ENCODE assay signal across 20 cellular contexts in the genomic region with DNA sequence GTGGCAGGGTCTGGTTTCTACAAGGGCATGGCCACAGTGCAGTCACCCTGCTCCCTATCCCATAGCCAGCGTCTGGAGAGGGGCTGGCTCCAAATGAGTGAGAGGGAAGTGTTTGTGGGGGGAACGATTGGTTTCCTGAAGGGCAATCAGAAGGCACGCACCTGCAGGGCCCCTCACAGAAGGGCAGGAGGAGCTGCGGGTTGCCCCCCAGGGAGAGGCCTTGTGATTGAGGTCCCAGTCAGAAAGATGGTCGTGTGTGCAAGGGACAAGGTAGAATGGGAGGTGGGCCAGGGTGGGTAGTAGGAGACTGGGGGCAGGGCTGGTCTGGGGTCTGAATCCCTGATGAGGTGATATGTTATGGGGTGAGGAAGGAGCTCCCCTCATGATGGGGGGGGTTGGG. TPM values are rescaled to one million over a fixed set of nuclear protein-coding genes. Genes with fewer than 3 reads are reported as not detected.
DNase-seq lines count a peak whose midpoint lies in the region; ATAC-seq, FAIRE-seq and TF ChIP-seq lines count a peak whose summit lies in the region.
"Had no signal": no experiment of that assay in that cellular context is flagged by ENCODE, and none has a peak within 500 bp of the region (broad histone marks: within the 10 kb centered on the region; RNA-seq: fewer than 3 reads in every experiment).

No MANE protein-coding gene starts in this region.

- no peak overlapping the region for H3K4me3 ChIP-seq in BLaER1
- H3K4me3 ChIP-seq in CD8-positive, alpha-beta memory T cell (ENCODE audit: low read length), result no peak overlapping the region
- no peak overlapping the region for H3K4me3 ChIP-seq in K562
- H3K4me3 ChIP-seq: ovary, right lobe of liver had no signal

- H3K36me3 ChIP-seq in BLaER1 (peaks cover 56% of the 10 kb centered on the region), K562 (ENCODE audit: control insufficient read depth, insufficient read depth, low read length) (peaks cover 3% of the 10 kb centered on the region; the same call in 1 of the 3 replicates)
- H3K36me3 ChIP-seq in CD8-positive, alpha-beta memory T cell (ENCODE audit: insufficient read depth, low read length), result no peaks in the 10 kb centered on the region
- H3K36me3 ChIP-seq: ovary had no signal

- ATAC-seq in K562 (no peak), omental fat pad (ENCODE audit: low FRiP score) (no peak), HG02571 (IDR thresholded peaks at IDR 0.05; ENCODE audit: unreplicated experiment) (no peak)
- no peak for ATAC-seq in naive thymus-derived CD8-positive, alpha-beta T cell
- ATAC-seq: activated CD4-positive, CD25-positive, alpha-beta regulatory T cell treated with anti-CD3 and anti-CD28 coated beads, Interleukin-2, amount 50 U/mL, for 24 hours; right lobe of liver had no signal

- DNase-seq in CD8-positive, alpha-beta memory T cell, result no peak
- no peak for DNase-seq in K562 (ENCODE audit: extremely low read depth in 1 of 4, low spot score in 3 of 4)
- DNase-seq in naive thymus-derived CD8-positive, alpha-beta T cell, result no peak
- DNase-seq in omental fat pad (ENCODE audit: low spot score), result no peak
- DNase-seq in activated CD8-positive, alpha-beta memory T cell treated with anti-CD3 and anti-CD28 coated beads, Interleukin-2, amount 50 U/mL, for 48 hours, result no peak
- DNase-seq in glutamatergic neuron, result no peak
- DNase-seq: activated gamma-delta T cell, COR-L47, DMS79 treated with DMSO at 0.1 percent for 48 hours, foreskin fibroblast, NCI-H526, ovary, right lobe of liver, SK-N-SH, T-helper 9 cell had no signal

- H2AFZ ChIP-seq in K562 (ENCODE audit: low read depth, low read length), result no peak overlapping the region

- no peaks in the 10 kb centered on the region for H3K9me1 ChIP-seq in K562 (ENCODE audit: control insufficient read depth, insufficient read depth, low read length)

- H3K4me2 ChIP-seq in BLaER1 (peak overlapping the region; percentile 57), K562 (ENCODE audit: insufficient read depth, low read length) (no peak overlapping the region)
- H3K4me2 ChIP-seq: SK-N-SH had no signal

- H4K20me1 ChIP-seq in BLaER1 (peaks cover 100% of the 10 kb centered on the region), K562 (replicated peaks; ENCODE audit: control insufficient read depth, insufficient read depth, low read length) (no peaks in the 10 kb centered on the region)

- H3K27ac ChIP-seq in BLaER1 (peak overlapping the region; percentile 10; the same call in 1 of the 2 replicates), K562 (ENCODE audit: extremely low read depth, low read depth, low read length) (peak overlapping the region; percentile 39; the same call in 2 of the 3 replicates)
- H3K27ac ChIP-seq in CD8-positive, alpha-beta memory T cell (ENCODE audit: low read depth, low read length), result no peak overlapping the region
- H3K27ac ChIP-seq: ovary, right lobe of liver, RWPE1 had no signal

- TF ChIP-seq POLR2A in K562 (conservative IDR thresholded peaks at IDR 0.05), result no peak

- H3K27ac Mint-ChIP-seq in CD8-positive, alpha-beta memory T cell, result peak overlapping the region in 5 of 8 donors; percentile 11 to 78 (median 23)
- peak overlapping the region in 9 of 10 donors; percentile 24 to 95 (median 53) for H3K27ac Mint-ChIP-seq in naive thymus-derived CD8-positive, alpha-beta T cell
- H3K27ac Mint-ChIP-seq in glutamatergic neuron (ENCODE audit: unreplicated experiment), result no peak overlapping the region

- no peak overlapping the region for H3K4me3 Mint-ChIP-seq in CD8-positive, alpha-beta memory T cell
- no peak overlapping the region for H3K4me3 Mint-ChIP-seq in naive thymus-derived CD8-positive, alpha-beta T cell
- no peak overlapping the region for H3K4me3 Mint-ChIP-seq in glutamatergic neuron (ENCODE audit: unreplicated experiment)

- H3K9me3 ChIP-seq in BLaER1 (no peaks in the 10 kb centered on the region), K562 (replicated peaks; ENCODE audit: control insufficient read depth, insufficient read depth, low read depth, low read length) (no peaks in the 10 kb centered on the region)
- no peaks in the 10 kb centered on the region for H3K9me3 ChIP-seq in CD8-positive, alpha-beta memory T cell (ENCODE audit: low read length)
- H3K9me3 ChIP-seq: ovary, right lobe of liver, SK-N-SH had no signal

- intact Hi-C loops in K562 (cut with micrococcal nuclease), result no loop called here

- CTCF ChIA-PET in CD8-positive, alpha-beta memory T cell (lab: Charles Lee), result interaction anchor here (1.2 to 1.7 kb wide), 3 partner anchors 17 to 119 kb away, joined by 3 to 5 read pairs (median 3); no protein-coding TSS in a partner anchor
- CTCF ChIA-PET in K562 (lab: Yijun Ruan, JAX; ENCODE audit: low intra/inter-chr PET ratio), result no interaction called here

- TF ChIP-seq RAD21 in K562 (CRISPR knock-in tag; conservative IDR thresholded peaks at IDR 0.05 in 1 of 2, IDR thresholded peaks at IDR 0.05 in 1 of 2), result no peak

- in situ Hi-C loops in K562 (cut with MboI), result no loop called here

- H3K4me1 ChIP-seq in BLaER1 (peaks cover 37% of the 10 kb centered on the region), K562 (replicated peaks in 1 of 2; ENCODE audit: control insufficient read depth in 2 of 2, insufficient read depth in 2 of 2, low read length in 2 of 2) (peaks cover 14 to 17% of the 10 kb centered on the region in 2 experiments; a peak in 4 of 5 replicates)
- H3K4me1 ChIP-seq in CD8-positive, alpha-beta memory T cell (ENCODE audit: insufficient read depth, low read length), result peaks cover 9% of the 10 kb centered on the region

- FAIRE-seq in K562 (lab: Jason Lieb, UNC), result no peak
- FAIRE-seq: H54 had no signal

- TF ChIP-seq CTCF in K562 (IDR thresholded peaks at IDR 0.05 in 2 of 3, conservative IDR thresholded peaks at IDR 0.05 in 1 of 3; ENCODE audit: insufficient read depth in 2 of 3, low read depth in 1 of 3, low read length in 3 of 3), result no peak
- no peak for TF ChIP-seq CTCF in omental fat pad (IDR thresholded peaks at IDR 0.05)
- TF ChIP-seq CTCF in glutamatergic neuron (IDR thresholded peaks at IDR 0.05; ENCODE audit: partially characterized antibody, unreplicated experiment), result no peak

- no peaks in the 10 kb centered on the region for H3K9me3 Mint-ChIP-seq in CD8-positive, alpha-beta memory T cell
- H3K9me3 Mint-ChIP-seq in naive thymus-derived CD8-positive, alpha-beta T cell, result no peaks in the 10 kb centered on the region
- H3K9me3 Mint-ChIP-seq in glutamatergic neuron (ENCODE audit: unreplicated experiment), result peaks cover 2% of the 10 kb centered on the region

- BruUV-seq in K562 (replicated peaks; lab: Mats Ljungman, UMichigan), result no TSS peak

- WGBS in K562 (ENCODE audit: insufficient coverage, low coverage, missing lambda C conversion rate), result 81% methylated on average over 5 of the region's 5 CpGs

- H3K36me3 Mint-ChIP-seq in CD8-positive, alpha-beta memory T cell, result peaks cover 0 to 4% (median 4%) of the 10 kb centered on the region in 3 donors
- peaks cover 0 to 13% (median 3%) of the 10 kb centered on the region in 3 donors for H3K36me3 Mint-ChIP-seq in naive thymus-derived CD8-positive, alpha-beta T cell
- H3K36me3 Mint-ChIP-seq in glutamatergic neuron (ENCODE audit: unreplicated experiment), result no peaks in the 10 kb centered on the region

- peaks cover 26% of the 10 kb centered on the region for H3K79me2 ChIP-seq in K562 (ENCODE audit: control insufficient read depth, insufficient read depth, low read length)

- H3K27me3 ChIP-seq in BLaER1 (no peaks in the 10 kb centered on the region), K562 (ENCODE audit: control insufficient read depth in 2 of 2, insufficient read depth in 2 of 2, low read length in 2 of 2) (no peaks in the 10 kb centered on the region)
- no peaks in the 10 kb centered on the region for H3K27me3 ChIP-seq in CD8-positive, alpha-beta memory T cell (ENCODE audit: insufficient read depth, low read length, poor library complexity, severe bottlenecking)
- H3K27me3 ChIP-seq: ovary, right lobe of liver had no signal

- peaks cover 23 to 52% (median 43%) of the 10 kb centered on the region in 3 donors for H3K4me1 Mint-ChIP-seq in CD8-positive, alpha-beta memory T cell
- H3K4me1 Mint-ChIP-seq in naive thymus-derived CD8-positive, alpha-beta T cell, result peaks cover 22 to 43% (median 33%) of the 10 kb centered on the region in 4 donors
- peaks cover 2% of the 10 kb centered on the region for H3K4me1 Mint-ChIP-seq in glutamatergic neuron (ENCODE audit: low read depth, unreplicated experiment)

- TF ChIP-seq EP300 in K562 (IDR thresholded peaks at IDR 0.05; ENCODE audit: low read length), result no peak

- H3K9ac ChIP-seq in BLaER1 (no peak overlapping the region), K562 (ENCODE audit: insufficient read depth in 1 of 2, low read depth in 2 of 2, low read length in 2 of 2) (peak overlapping the region in 1 of 2 experiments; percentile 3; a peak in 1 of 4 replicates)
- H3K9ac ChIP-seq: SK-N-SH had no signal

- no peaks in the 10 kb centered on the region for H3K27me3 Mint-ChIP-seq in CD8-positive, alpha-beta memory T cell
- H3K27me3 Mint-ChIP-seq in naive thymus-derived CD8-positive, alpha-beta T cell, result no peaks in the 10 kb centered on the region
- peaks cover 3% of the 10 kb centered on the region for H3K27me3 Mint-ChIP-seq in glutamatergic neuron (ENCODE audit: unreplicated experiment)

- POLR2A ChIA-PET in CD8-positive, alpha-beta memory T cell (lab: Charles Lee), result interaction anchor here (0.8 kb wide), 1 partner anchor 33 kb away, joined by 3 read pairs; no protein-coding TSS in a partner anchor
- POLR2A ChIA-PET in K562 (lab: Yijun Ruan, JAX), result interaction anchor here (0.6 to 1.4 kb wide), 7 partner anchors 9 to 557 kb away, joined by 3 to 5 read pairs (median 3); no protein-coding TSS in a partner anchor
- POLR2A ChIA-PET in naive thymus-derived CD8-positive, alpha-beta T cell (lab: Charles Lee), result no interaction called here

RNA-seq across cellular contexts. Expression of a gene that starts 35.8 kb away (rescaled TPM):
- total RNA-seq in CD8-positive, alpha-beta memory T cell, result 10 to 100 TPM; 27.0 to 27.2 TPM
- polyA plus RNA-seq in CD8-positive, alpha-beta memory T cell, result 5.8 TPM
- total RNA-seq in K562 (2011; cell fraction: chromatin; rRNA removed; ENCODE audit: low replicate concordance), result 68.0 and 142 TPM in 2 replicates
- 68.2 and 70.8 TPM in 2 replicates for total RNA-seq in K562 (2011; cell fraction: nucleolus; rRNA removed)
- total RNA-seq in K562 (2011; cell fraction: nucleoplasm; rRNA removed), result 73.4 and 82.1 TPM in 2 replicates
- total RNA-seq in K562 (2014; rRNA removed) (12.4 and 19.0 TPM in 2 replicates), K562 (2014; rRNA removed; fragmentation: Illumina TruSeq; extraction: Trizol) (12.9 and 15.4 TPM in 2 replicates), K562 (2015; rRNA removed; fragmentation: Illumina TruSeq; extraction: Trizol) (15.8 and 17.7 TPM in 2 replicates), K562 (2021) (31.2 and 34.5 TPM in 2 replicates), omental fat pad (10 to 100 TPM; 20.2 to 36.3 (median 26.2) TPM), glutamatergic neuron (ENCODE audit: unreplicated experiment) (5.2 TPM)
- polyA plus RNA-seq in K562 (2011; rRNA removed) (21.2 and 25.8 TPM in 2 replicates), K562 (2014; fragmentation: Illumina TruSeq; extraction: Trizol) (15.7 and 16.9 TPM in 2 replicates), K562 (2014; fragmentation: Nextera tagmentation; extraction: Ambion mirVana) (1 to 10 TPM; 1.3 to 1.4 TPM), K562 (2014; rRNA removed) (15.6 and 17.5 TPM in 2 replicates)
- 17.5 and 23.9 TPM in 2 replicates for polyA plus RNA-seq in K562 (2011; cell fraction: cytosol; rRNA removed)
- polyA plus RNA-seq in K562 (2011; cell fraction: nucleus; rRNA removed), result 64.7 and 116 TPM in 2 replicates
- 16.4 and 17.1 TPM in 2 replicates for polyA plus RNA-seq in K562 (2012)
- 20.8 and 31.8 TPM in 2 replicates for polyA minus RNA-seq in K562 (2011; rRNA and poly(A)+ RNA removed)
- polyA minus RNA-seq in K562 (2011; cell fraction: cytosol; rRNA and poly(A)+ RNA removed), result 22.5 and 23.9 TPM in 2 replicates
- polyA minus RNA-seq in K562 (2011; cell fraction: nucleus; rRNA and poly(A)+ RNA removed), result 27.7 and 31.9 TPM in 2 replicates
- total RNA-seq in naive thymus-derived CD8-positive, alpha-beta T cell, result 10 to 100 TPM; 29.3 to 30.4 TPM
- 1 to 10 TPM; 4.2 to 6.0 (median 4.6) TPM for polyA plus RNA-seq in naive thymus-derived CD8-positive, alpha-beta T cell

RNA-seq across cellular contexts. Expression of a gene that starts 58.9 kb away (rescaled TPM):
- total RNA-seq in CD8-positive, alpha-beta memory T cell, result 10 to 100 TPM; 78.7 to 79.1 TPM
- polyA plus RNA-seq in CD8-positive, alpha-beta memory T cell, result 41.0 TPM
- 66.1 and 180 TPM in 2 replicates for total RNA-seq in K562 (2011; cell fraction: chromatin; rRNA removed; ENCODE audit: low replicate concordance)
- total RNA-seq in K562 (2011; cell fraction: nucleolus; rRNA removed), result 30.4 and 44.0 TPM in 2 replicates
- total RNA-seq in K562 (2011; cell fraction: nucleoplasm; rRNA removed), result 88.9 and 111 TPM in 2 replicates
- 25.7 and 29.6 TPM in 2 replicates for total RNA-seq in K562 (2014; rRNA removed)
- total RNA-seq in K562 (2014; rRNA removed; fragmentation: Illumina TruSeq; extraction: Trizol), result 37.4 and 41.8 TPM in 2 replicates
- 32.8 and 39.3 TPM in 2 replicates for total RNA-seq in K562 (2015; rRNA removed; fragmentation: Illumina TruSeq; extraction: Trizol)
- 51.2 and 52.7 TPM in 2 replicates for total RNA-seq in K562 (2021)
- 56.6 and 67.2 TPM in 2 replicates for polyA plus RNA-seq in K562 (2011; rRNA removed)
- polyA plus RNA-seq in K562 (2011; cell fraction: cytosol; rRNA removed), result 7.9 and 21.0 TPM in 2 replicates
- polyA plus RNA-seq in K562 (2011; cell fraction: nucleus; rRNA removed), result 48.2 and 64.0 TPM in 2 replicates
- polyA plus RNA-seq in K562 (2012), result 38.5 and 66.8 TPM in 2 replicates
- 45.3 and 50.4 TPM in 2 replicates for polyA plus RNA-seq in K562 (2014; fragmentation: Illumina TruSeq; extraction: Trizol)
- 10 to 100 TPM; 33.0 to 50.4 TPM for polyA plus RNA-seq in K562 (2014; fragmentation: Nextera tagmentation; extraction: Ambion mirVana)
- 40.3 and 43.5 TPM in 2 replicates for polyA plus RNA-seq in K562 (2014; rRNA removed)
- 66.2 and 77.8 TPM in 2 replicates for polyA minus RNA-seq in K562 (2011; rRNA and poly(A)+ RNA removed)
- polyA minus RNA-seq in K562 (2011; cell fraction: cytosol; rRNA and poly(A)+ RNA removed), result 36.9 and 46.6 TPM in 2 replicates
- 47.9 and 88.0 TPM in 2 replicates for polyA minus RNA-seq in K562 (2011; cell fraction: nucleus; rRNA and poly(A)+ RNA removed)
- 10 to 100 TPM; 89.8 to 94.4 TPM for total RNA-seq in naive thymus-derived CD8-positive, alpha-beta T cell
- 10 to 100 TPM; 18.8 to 30.3 (median 18.8) TPM for polyA plus RNA-seq in naive thymus-derived CD8-positive, alpha-beta T cell
- 10 to 100 TPM; 36.9 to 63.4 (median 49.5) TPM for total RNA-seq in omental fat pad
- total RNA-seq in glutamatergic neuron (ENCODE audit: unreplicated experiment), result 59.2 TPM
